8 cellular contexts compared by ENCODE assay signal in genomic region chr9:127396253-127396807, GRCh38. TPM values are rescaled to one million over a fixed set of nuclear protein-coding genes. Genes with fewer than 3 reads are reported as not detected.
DNase-seq lines count a peak whose midpoint lies in the region; ATAC-seq and TF ChIP-seq lines count a peak whose summit lies in the region.

No MANE protein-coding gene starts in this region.

- H3K9me3 ChIP-seq in sigmoid colon: no peaks in the 10 kb centered on the region

- WGBS in sigmoid colon, 2 donors: 2 to 4% methylated on average over 27 of the region's 27 CpGs

- TF ChIP-seq POLR2A in GM18505 (IDR thresholded peaks at IDR 0.05; ENCODE audit: borderline replicate concordance, extremely low read depth, insufficient read depth, insufficient read length): peak; percentile 30
- TF ChIP-seq POLR2A in Raji (IDR thresholded peaks at IDR 0.05; ENCODE audit: insufficient read depth, low read depth, low read length): peak; percentile 72
- TF ChIP-seq POLR2A in sigmoid colon (IDR thresholded peaks at IDR 0.05): no peak

- no peaks in the 10 kb centered on the region for H3K4me1 ChIP-seq in foreskin keratinocyte
- peaks cover 0 to 45% (median 29%) of the 10 kb centered on the region in 4 donors for H3K4me1 ChIP-seq in sigmoid colon

- ATAC-seq in GM18505 (IDR thresholded peaks at IDR 0.05; ENCODE audit: unreplicated experiment) (no peak), foreskin keratinocyte (peak; percentile 1), HG03025 (IDR thresholded peaks at IDR 0.05; ENCODE audit: low FRiP score, unreplicated experiment) (no peak), GM18858 (IDR thresholded peaks at IDR 0.05; ENCODE audit: unreplicated experiment) (no peak)

- TF ChIP-seq EP300 in sigmoid colon (IDR thresholded peaks at IDR 0.05): no peak

- no peak for DNase-seq in foreskin keratinocyte
- DNase-seq in sigmoid colon: peak; percentile 65
- DNase-seq in NCI-H2107 (lab: John Stamatoyannopoulos, UW): no peak
- DNase-seq in middle frontal gyrus (ENCODE audit: extremely low spot score, low spot score): no peak

- H3K27ac ChIP-seq in foreskin keratinocyte (no peak overlapping the region), sigmoid colon (peak overlapping the region; percentile 44 to 70 (median 58))

- peaks cover 0 to 17% (median 9%) of the 10 kb centered on the region in 4 donors for H3K36me3 ChIP-seq in sigmoid colon

- intact Hi-C loops in sigmoid colon (cut with DNase I): loop anchor here (2.0 to 5.0 kb wide), 2 partner anchors 149 to 172 kb away; no protein-coding TSS in a partner anchor

- peak overlapping the region; percentile 34 to 58 (median 54) for H3K4me3 ChIP-seq in sigmoid colon

- H3K27me3 ChIP-seq in foreskin keratinocyte (no peaks in the 10 kb centered on the region), sigmoid colon (no peaks in the 10 kb centered on the region)

- TF ChIP-seq CTCF in foreskin keratinocyte (conservative IDR thresholded peaks at IDR 0.05) (no peak), sigmoid colon (IDR thresholded peaks at IDR 0.05) (no peak)

RNA-seq across cellular contexts. Expression of gene SLC2A8, which starts 0.6 kb away (rescaled TPM):
- 13.2 and 14.3 TPM in 2 replicates for total RNA-seq in foreskin keratinocyte
- polyA plus RNA-seq in foreskin keratinocyte: 14.4 and 18.1 TPM in 2 replicates
- 10 to 100 TPM; 45.1 to 68.7 (median 64.4) TPM for total RNA-seq in sigmoid colon
- 10 to 100 TPM in 2 of 3 donors, 1 to 10 TPM in 1; 7.2 to 19.3 (median 11.8) TPM for polyA plus RNA-seq in sigmoid colon

RNA-seq across cellular contexts. Expression of gene ZNF79, which starts 27.9 kb away (rescaled TPM):
- total RNA-seq in foreskin keratinocyte: 8.5 and 9.8 TPM in 2 replicates
- polyA plus RNA-seq in foreskin keratinocyte: 3.0 and 4.7 TPM in 2 replicates
- total RNA-seq in sigmoid colon: 10 to 100 TPM; 10.9 to 14.6 (median 13.9) TPM
- 1 to 10 TPM in 2 of 3 donors, under 1 TPM in 1; 0.60 to 3.5 (median 2.3) TPM for polyA plus RNA-seq in sigmoid colon

RNA-seq across cellular contexts. Expression of gene RPL12, which starts 54.9 kb away (rescaled TPM):
- 2,227 and 2,321 TPM in 2 replicates for total RNA-seq in foreskin keratinocyte
- 3,069 and 3,317 TPM in 2 replicates for polyA plus RNA-seq in foreskin keratinocyte
- 1,000 to 10,000 TPM; 2,502 to 5,061 (median 3,494) TPM for total RNA-seq in sigmoid colon
- 1,000 to 10,000 TPM; 2,492 to 4,552 (median 2,965) TPM for polyA plus RNA-seq in sigmoid colon

RNA-seq across cellular contexts. Expression of gene LRSAM1, which starts 55.0 kb away (rescaled TPM):
- 9.8 and 11.0 TPM in 2 replicates for total RNA-seq in foreskin keratinocyte
- 10.5 and 11.1 TPM in 2 replicates for polyA plus RNA-seq in foreskin keratinocyte
- total RNA-seq in sigmoid colon: 10 to 100 TPM; 17.9 to 54.0 (median 30.2) TPM
- 10 to 100 TPM in 1 of 3 donors, 1 to 10 TPM in 2; 6.9 to 17.4 (median 7.2) TPM for polyA plus RNA-seq in sigmoid colon

Comparison
In these comparisons a context has a peak if more than half of its experiments do, and no peak if none do; other contexts are left out.
1. POLR2A ChIP-seq: peak in GM18505 (single experiment) and Raji (single experiment); none in sigmoid colon (0 of 2).